In genomic region chr11:130416537-130416896, GRCh38 we compare ENCODE assay signal across 1 cellular context.
TF ChIP-seq lines count a peak whose summit lies in the region.

No MANE protein-coding gene starts in this region.

TF ChIP-seq in H1, 55 proteins besides CTCF, POLR2A, EP300 and RAD21:
- TF ChIP-seq TCF12 (IDR thresholded peaks at IDR 0.05; ENCODE audit: low read depth, low read length) = no peak
- no peak for TF ChIP-seq HDAC6 (IDR thresholded peaks at IDR 0.05; ENCODE audit: low read depth, low read length)
- no peak for TF ChIP-seq TBP (IDR thresholded peaks at IDR 0.05; ENCODE audit: low read depth, low read length)
- no peak for TF ChIP-seq CBX8 (IDR thresholded peaks at IDR 0.05; ENCODE audit: borderline replicate concordance, low read depth, low read length)
- no peak for TF ChIP-seq CHD1 (IDR thresholded peaks at IDR 0.05; ENCODE audit: low read depth, low read length)
- TF ChIP-seq EZH2 (IDR thresholded peaks at IDR 0.05; ENCODE audit: low read depth, low read length, severe bottlenecking) = no peak
- no peak for TF ChIP-seq TAF7 (optimal IDR thresholded peaks at IDR 0.05; ENCODE audit: borderline replicate concordance, low read depth, low read length)
- no peak for TF ChIP-seq EGR1 (IDR thresholded peaks at IDR 0.05; ENCODE audit: borderline replicate concordance, low read depth, low read length)
- no peak for TF ChIP-seq JUN (IDR thresholded peaks at IDR 0.05; ENCODE audit: low read depth, low read length)
- TF ChIP-seq, protein P1, sequence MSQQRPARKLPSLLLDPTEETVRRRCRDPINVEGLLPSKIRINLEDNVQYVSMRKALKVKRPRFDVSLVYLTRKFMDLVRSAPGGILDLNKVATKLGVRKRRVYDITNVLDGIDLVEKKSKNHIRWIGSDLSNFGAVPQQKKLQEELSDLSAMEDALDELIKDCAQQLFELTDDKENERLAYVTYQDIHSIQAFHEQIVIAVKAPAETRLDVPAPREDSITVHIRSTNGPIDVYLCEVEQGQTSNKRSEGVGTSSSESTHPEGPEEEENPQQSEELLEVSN (IDR thresholded peaks at IDR 0.05) = no peak
- no peak for TF ChIP-seq HDAC2 (IDR thresholded peaks at IDR 0.05; ENCODE audit: borderline replicate concordance in 1 of 2, low read depth in 2 of 2, low read length in 2 of 2)
- TF ChIP-seq SP1 (IDR thresholded peaks at IDR 0.05; ENCODE audit: low read depth, low read length) = no peak
- no peak for TF ChIP-seq PHF8 (conservative IDR thresholded peaks at IDR 0.05; ENCODE audit: low read depth, low read length)
- TF ChIP-seq, protein P2, sequence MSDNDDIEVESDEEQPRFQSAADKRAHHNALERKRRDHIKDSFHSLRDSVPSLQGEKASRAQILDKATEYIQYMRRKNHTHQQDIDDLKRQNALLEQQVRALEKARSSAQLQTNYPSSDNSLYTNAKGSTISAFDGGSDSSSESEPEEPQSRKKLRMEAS (IDR thresholded peaks at IDR 0.05) = no peak
